9 cellular contexts compared by ENCODE assay signal in genomic region chr15:85691350-85692240, GRCh38.
DNase-seq lines count a peak whose midpoint lies in the region; ATAC-seq, FAIRE-seq and TF ChIP-seq lines count a peak whose summit lies in the region.
"Had no signal": no experiment of that assay in that cellular context is flagged by ENCODE, and none has a peak within 500 bp of the region (broad histone marks: within the 10 kb centered on the region; RNA-seq: fewer than 3 reads in every experiment).

No MANE protein-coding gene starts in this region.

- H3K9ac ChIP-seq in neural progenitor cell, result no peak overlapping the region

- H3K4me1 Mint-ChIP-seq in activated CD8-positive, alpha-beta T cell treated with anti-CD3 and anti-CD28 coated beads for 36 hours (ENCODE audit: low read depth), result peaks cover 78% of the 10 kb centered on the region
- H3K4me1 Mint-ChIP-seq in neural progenitor cell, result peaks cover 18% of the 10 kb centered on the region

- H3K9me3 Mint-ChIP-seq in activated CD8-positive, alpha-beta T cell treated with anti-CD3 and anti-CD28 coated beads for 36 hours, result no peaks in the 10 kb centered on the region
- H3K9me3 Mint-ChIP-seq in neural progenitor cell, result no peaks in the 10 kb centered on the region

- FAIRE-seq in H54 (lab: Jason Lieb, UNC) (no peak), RCC 7860 (lab: Jason Lieb, UNC) (no peak)

- POLR2A ChIA-PET in activated CD8-positive, alpha-beta T cell treated with anti-CD3 and anti-CD28 coated beads for 36 hours (lab: Charles Lee), result interaction anchor here (0.6 to 6.6 kb wide), 13 partner anchors 8 to 149 kb away, joined by 3 to 152 read pairs (median 5); no protein-coding TSS in a partner anchor

- no peak overlapping the region for H2AFZ ChIP-seq in neural progenitor cell (replicated peaks)

- H3K36me3 ChIP-seq in neural progenitor cell, result peaks cover 5% of the 10 kb centered on the region

- H3K36me3 Mint-ChIP-seq in activated CD8-positive, alpha-beta T cell treated with anti-CD3 and anti-CD28 coated beads for 36 hours (ENCODE audit: low read depth), result peaks cover 47% of the 10 kb centered on the region
- H3K36me3 Mint-ChIP-seq in neural progenitor cell, result peaks cover 13% of the 10 kb centered on the region

- peaks cover 6% of the 10 kb centered on the region for H3K79me2 ChIP-seq in neural progenitor cell (ENCODE audit: low read depth)

- H3K27me3 Mint-ChIP-seq in activated CD8-positive, alpha-beta T cell treated with anti-CD3 and anti-CD28 coated beads for 36 hours, result no peaks in the 10 kb centered on the region
- no peaks in the 10 kb centered on the region for H3K27me3 Mint-ChIP-seq in neural progenitor cell (ENCODE audit: insufficient read depth, low read depth)

- no peaks in the 10 kb centered on the region for H3K9me3 ChIP-seq in neural progenitor cell (ENCODE audit: low read depth)

- peaks cover 28% of the 10 kb centered on the region for H3K4me1 ChIP-seq in neural progenitor cell

- DNase-seq in NK-92 treated with Interleukin-12 subunit alpha and Interleukin-12 subunit beta, amount 100 ng/mL, for 24 hours (lab: John Stamatoyannopoulos, UW), result peak; percentile 50
- DNase-seq in NK-92 (lab: John Stamatoyannopoulos, UW; ENCODE audit: unreplicated experiment) (no peak), neural progenitor cell (ENCODE audit: low spot score) (peak; percentile 4), SHP77 (lab: John Stamatoyannopoulos, UW) (no peak), H54 (ENCODE audit: insufficient read length, low spot score) (no peak), RCC 7860 (ENCODE audit: low spot score) (no peak)
- peak; percentile 70 for DNase-seq in activated CD8-positive, alpha-beta T cell treated with anti-CD3 and anti-CD28 coated beads for 36 hours

- CTCF ChIA-PET in activated CD8-positive, alpha-beta T cell treated with anti-CD3 and anti-CD28 coated beads for 36 hours (lab: Charles Lee), result interaction anchor here (0.8 to 4.5 kb wide), 10 partner anchors 9 to 395 kb away, joined by 3 to 31 read pairs (median 4); no protein-coding TSS in a partner anchor

- H3K27me3 ChIP-seq in neural progenitor cell, result no peaks in the 10 kb centered on the region

- peak overlapping the region; percentile 97 for H3K27ac Mint-ChIP-seq in activated CD8-positive, alpha-beta T cell treated with anti-CD3 and anti-CD28 coated beads for 36 hours
- no peak overlapping the region for H3K27ac Mint-ChIP-seq in neural progenitor cell

- intact Hi-C loops in activated CD8-positive, alpha-beta T cell treated with anti-CD3 and anti-CD28 coated beads for 36 hours (cut with micrococcal nuclease), result loop anchor here (2.0 to 5.0 kb wide), 3 partner anchors 23 to 149 kb away; no protein-coding TSS in a partner anchor

- TF ChIP-seq POLR2A in H54 (IDR thresholded peaks at IDR 0.05; ENCODE audit: low read depth, low read length), result no peak

- TF ChIP-seq CTCF in activated CD8-positive, alpha-beta T cell treated with anti-CD3 and anti-CD28 coated beads for 36 hours (IDR thresholded peaks at IDR 0.05), result no peak
- no peak for TF ChIP-seq CTCF in neural progenitor cell (IDR thresholded peaks at IDR 0.05)

- H3K27ac ChIP-seq in neural progenitor cell, result no peak overlapping the region
- H3K27ac ChIP-seq: 22Rv1 had no signal

- H3K4me3 Mint-ChIP-seq in activated CD8-positive, alpha-beta T cell treated with anti-CD3 and anti-CD28 coated beads for 36 hours, result peak overlapping the region; percentile 81
- H3K4me3 Mint-ChIP-seq in neural progenitor cell, result no peak overlapping the region

- H4K20me1 ChIP-seq in neural progenitor cell (ENCODE audit: low read depth), result no peaks in the 10 kb centered on the region

- H3F3A ChIP-seq in neural progenitor cell (ENCODE audit: low read depth), result peaks cover 2% of the 10 kb centered on the region

- no peak overlapping the region for H3K4me2 ChIP-seq in neural progenitor cell

- ATAC-seq in HG02763 (IDR thresholded peaks at IDR 0.05; ENCODE audit: unreplicated experiment), result peak; percentile 38
- peak; percentile 41 for ATAC-seq in activated CD8-positive, alpha-beta T cell treated with anti-CD3 and anti-CD28 coated beads for 36 hours

- H3K4me3 ChIP-seq in neural progenitor cell, result no peak overlapping the region

Comparison
In these comparisons a context has a peak if more than half of its experiments do, and no peak if none do; other contexts are left out.
1. DNase-seq: peak in NK-92 treated with Interleukin-12 subunit alpha and Interleukin-12 subunit beta, amount 100 ng/mL, for 24 hours (single experiment), activated CD8-positive, alpha-beta T cell treated with anti-CD3 and anti-CD28 coated beads for 36 hours (single experiment) and neural progenitor cell (single experiment); none in NK-92 (single experiment), SHP77 (0 of 2), H54 (single experiment) and RCC 7860 (single experiment).